24 cellular contexts compared by ENCODE assay signal in the genomic region with DNA sequence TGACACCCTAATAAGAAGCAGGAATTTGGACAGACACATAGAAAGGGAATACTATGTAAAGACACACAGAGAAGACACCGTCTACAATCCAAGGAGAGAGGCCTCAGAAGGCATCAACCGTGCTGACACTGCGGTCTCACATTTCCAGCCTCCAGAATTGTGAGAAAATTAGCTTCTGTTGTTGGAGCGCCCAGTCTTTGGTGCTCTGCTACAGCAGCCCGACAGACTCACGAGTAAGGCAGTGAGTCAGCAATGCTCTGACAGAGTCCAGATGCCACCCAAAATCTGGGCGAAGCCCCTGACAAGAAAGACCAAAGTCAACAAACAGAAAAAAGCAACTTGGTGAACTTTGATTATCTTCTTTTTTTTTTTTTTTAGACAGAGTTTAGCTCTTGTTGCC.
DNase-seq lines count a peak whose midpoint lies in the region; ATAC-seq lines count a peak whose summit lies in the region.
"Had no signal": no experiment of that assay in that cellular context is flagged by ENCODE, and none has a peak within 500 bp of the region (broad histone marks: within the 10 kb centered on the region; RNA-seq: fewer than 3 reads in every experiment).

No MANE protein-coding gene starts in this region.

- no peak for ATAC-seq in GM21390 (IDR thresholded peaks at IDR 0.05; ENCODE audit: unreplicated experiment)
- ATAC-seq: activated CD8-positive, alpha-beta memory T cell treated with anti-CD3 and anti-CD28 coated beads, Interleukin-2, amount 10 ng/mL, durations not matched to agents 7 days and 5 days; left ventricle myocardium superior had no signal

- DNase-seq in DMS 273 (lab: John Stamatoyannopoulos, UW; ENCODE audit: unreplicated experiment) (peak; percentile 31), DMS 273 treated with DMSO at 0.1 percent for 48 hours (lab: John Stamatoyannopoulos, UW) (no peak), amniotic epithelial cell (ENCODE audit: low read depth) (peak; percentile 54), hepatic stellate cell (ENCODE audit: low spot score) (peak; percentile 74), cerebellar nuclear complex (lab: John Stamatoyannopoulos, UW) (no peak), NCI-H69 (lab: John Stamatoyannopoulos, UW) (no peak)
- no peak for DNase-seq in effector CD8-positive, alpha-beta T cell (lab: John Stamatoyannopoulos, UW)
- DNase-seq: activated B cell treated with CpG ODN at 0.5 μM for 24 hours; activated CD4-positive, alpha-beta T cell treated with anti-CD3 and anti-CD28 coated beads, Interleukin-2, amount 50 U/mL, for 1 hour; activated CD8-positive, alpha-beta memory T cell treated with anti-CD3 and anti-CD28 coated beads, Interleukin-2, amount 10 ng/mL, durations not matched to agents 7 days and 5 days; activated gamma-delta T cell treated with Interleukin-2 at 50 U/mL for 16 hours; activated naive CD8-positive, alpha-beta T cell treated with anti-CD3 and anti-CD28 coated beads, Interleukin-2, amount 10 ng/mL, durations not matched to agents 7 days and 5 days; activated T-cell treated with anti-CD3 and anti-CD28 coated beads, Interleukin-2, amount 50 U/mL, for 48 hours; CD4-positive, CD25-positive, alpha-beta regulatory T cell; endodermal cell; left ventricle myocardium superior; naive B cell; NCI-H1930; NCI-H510A treated with DMSO at 0.1 percent for 48 hours; OCI-M1; psoas muscle; stimulated activated CD4-positive, alpha-beta T cell treated with anti-CD3 and anti-CD28 coated beads, Interleukin-15, amount 100 ng/mL, for 24 hours; upper lobe of left lung had no signal

Comparison
In these comparisons a context has a peak if more than half of its experiments do, and no peak if none do; other contexts are left out.
1. DNase-seq: peak in DMS 273 (single experiment), amniotic epithelial cell (single experiment) and hepatic stellate cell (single experiment); none in DMS 273 treated with DMSO at 0.1 percent for 48 hours (single experiment), effector CD8-positive, alpha-beta T cell (single experiment), cerebellar nuclear complex (0 of 2) and NCI-H69 (single experiment).